18 cellular contexts compared by ENCODE assay signal in genomic region chr6:13865132-13865531, GRCh38. TPM values are rescaled to one million over a fixed set of nuclear protein-coding genes. Genes with fewer than 3 reads are reported as not detected.
"Had no signal": no experiment of that assay in that cellular context is flagged by ENCODE, and none has a peak within 500 bp of the region (broad histone marks: within the 10 kb centered on the region; RNA-seq: fewer than 3 reads in every experiment).

No MANE protein-coding gene starts in this region.

- H3K36me3 ChIP-seq: ascending aorta, breast epithelium, heart left ventricle, pancreas, thyroid gland had no signal

- H3K27ac ChIP-seq: ascending aorta, breast epithelium, heart left ventricle, pancreas, thyroid gland had no signal

- H3K36me3 Mint-ChIP-seq: stimulated activated effector memory CD8-positive, alpha-beta T cell treated with anti-CD3 and anti-CD28 coated beads, Interleukin-12 subunit alpha, Interleukin-12 subunit beta, amount 100 ng/mL, for 72 hours had no signal

- H3K4me1 Mint-ChIP-seq: activated T-helper 17 cell treated with anti-CD3 and anti-CD28 coated beads, Interleukin-2, amount 50 U/mL, for 72 hours; stimulated activated effector memory CD8-positive, alpha-beta T cell treated with anti-CD3 and anti-CD28 coated beads, Interleukin-12 subunit alpha, Interleukin-12 subunit beta, amount 100 ng/mL, for 72 hours had no signal

- H3K9me3 Mint-ChIP-seq: activated T-helper 17 cell treated with anti-CD3 and anti-CD28 coated beads, Interleukin-2, amount 50 U/mL, for 72 hours; stimulated activated effector memory CD8-positive, alpha-beta T cell treated with anti-CD3 and anti-CD28 coated beads, Interleukin-12 subunit alpha, Interleukin-12 subunit beta, amount 100 ng/mL, for 72 hours had no signal

- H3K27ac Mint-ChIP-seq: activated T-helper 17 cell treated with anti-CD3 and anti-CD28 coated beads, Interleukin-2, amount 50 U/mL, for 72 hours; naive thymus-derived CD4-positive, alpha-beta T cell; stimulated activated effector memory CD8-positive, alpha-beta T cell treated with anti-CD3 and anti-CD28 coated beads, Interleukin-12 subunit alpha, Interleukin-12 subunit beta, amount 100 ng/mL, for 72 hours had no signal

- ATAC-seq: activated T-helper 17 cell treated with anti-CD3 and anti-CD28 coated beads, Interleukin-2, amount 50 U/mL, for 72 hours; heart left ventricle; left cardiac atrium; mucosa of descending colon; naive thymus-derived CD4-positive, alpha-beta T cell; stimulated activated effector memory CD8-positive, alpha-beta T cell treated with anti-CD3 and anti-CD28 coated beads, Interleukin-12 subunit alpha, Interleukin-12 subunit beta, amount 100 ng/mL, for 72 hours had no signal

- H3K9me3 ChIP-seq: ascending aorta, breast epithelium, heart left ventricle, mucosa of descending colon, pancreas, thyroid gland had no signal

- H3K4me3 Mint-ChIP-seq: activated T-helper 17 cell treated with anti-CD3 and anti-CD28 coated beads, Interleukin-2, amount 50 U/mL, for 72 hours; naive thymus-derived CD4-positive, alpha-beta T cell; stimulated activated effector memory CD8-positive, alpha-beta T cell treated with anti-CD3 and anti-CD28 coated beads, Interleukin-12 subunit alpha, Interleukin-12 subunit beta, amount 100 ng/mL, for 72 hours had no signal

- DNase-seq: activated CD4-positive, CD25-positive, alpha-beta regulatory T cell treated with anti-CD3 and anti-CD28 coated beads, Interleukin-2, amount 50 U/mL, for 72 hours; activated naive CD4-positive, alpha-beta T cell treated with Interleukin-2 at 50 U/mL for 16 hours; activated T-cell treated with anti-CD3 and anti-CD28 coated beads for 4 hours; cerebellar nuclear complex; effector memory CD4-positive, alpha-beta T cell; heart left ventricle; left cardiac atrium; mucosa of descending colon; naive thymus-derived CD4-positive, alpha-beta T cell; pancreas; stimulated activated CD4-positive, alpha-beta T cell treated with anti-CD3 and anti-CD28 coated beads, Interleukin-12 subunit alpha, Interleukin-12 subunit beta, amount 100 ng/mL, for 4 hours; stimulated activated CD4-positive, alpha-beta T cell treated with anti-CD3 and anti-CD28 coated beads, Interleukin-2, amount 100 ng/mL, for 24 hours; thyroid gland had no signal

- H3K4me3 ChIP-seq: ascending aorta, breast epithelium, heart left ventricle, mucosa of descending colon, pancreas, thyroid gland had no signal

- H3K4me1 ChIP-seq: pancreas had no signal

RNA-seq across cellular contexts. Expression of gene RNF182, which starts 59.6 kb away (rescaled TPM):
- total RNA-seq: activated CD8-positive, alpha-beta memory T cell treated with anti-CD3 and anti-CD28 coated beads for 36 hours; activated T-helper 17 cell treated with anti-CD3 and anti-CD28 coated beads, Interleukin-2, amount 50 U/mL, for 72 hours; naive thymus-derived CD4-positive, alpha-beta T cell had no signal
